In the genomic region with DNA sequence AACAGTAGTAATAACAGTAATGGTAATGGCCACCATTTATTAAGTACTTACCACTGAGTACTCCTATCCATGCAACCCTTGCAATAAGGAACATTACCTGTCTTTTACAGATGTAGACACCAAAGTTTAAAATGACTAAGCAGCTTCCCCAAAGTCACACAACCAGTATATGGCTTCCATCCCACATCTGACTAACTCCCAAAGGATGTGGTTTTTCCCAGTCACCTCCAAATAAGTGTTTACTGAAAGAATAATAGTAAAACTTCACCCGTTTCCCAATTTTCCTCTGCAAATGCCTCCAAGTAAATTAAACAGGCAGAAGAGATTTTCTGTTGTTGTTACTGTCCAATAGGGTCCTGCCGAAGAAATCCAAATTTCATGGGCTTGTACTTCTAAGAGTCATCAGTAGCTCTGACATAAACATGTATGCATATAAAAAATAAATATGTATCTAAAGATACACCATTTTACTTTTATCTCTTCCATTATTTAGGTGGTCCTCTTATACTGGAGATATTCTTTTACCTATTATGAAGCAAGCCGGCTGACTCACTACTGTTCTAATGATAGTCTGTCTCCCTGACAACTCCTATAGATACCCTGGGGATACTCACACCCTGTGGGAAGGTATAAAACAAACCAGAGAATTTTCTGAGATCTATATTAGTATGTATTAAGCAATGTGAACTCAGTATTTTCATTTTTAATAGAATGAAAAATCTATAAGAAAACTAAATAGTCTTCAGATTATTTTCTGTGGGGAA, we compare ENCODE assay signal across 16 cellular contexts.
DNase-seq lines count a peak whose midpoint lies in the region; ATAC-seq, FAIRE-seq and TF ChIP-seq lines count a peak whose summit lies in the region.
"Had no signal": no experiment of that assay in that cellular context is flagged by ENCODE, and none has a peak within 500 bp of the region (broad histone marks: within the 10 kb centered on the region; RNA-seq: fewer than 3 reads in every experiment).

No MANE protein-coding gene starts in this region.

- H3K18ac ChIP-seq in IMR-90 (ENCODE audit: low read depth, low read length): peak overlapping the region; percentile 31; the same call in 1 of the 2 replicates

- TF ChIP-seq EP300 in stomach (IDR thresholded peaks at IDR 0.05): no peak

- no peak overlapping the region for H3K56ac ChIP-seq in IMR-90 (ENCODE audit: extremely low read depth, insufficient read depth, low read length)

- H2BK15ac ChIP-seq in IMR-90 (ENCODE audit: low read depth, low read length): peak overlapping the region; percentile 94; the same call in 2 of the 3 replicates

- H3K27ac ChIP-seq in IMR-90 (ENCODE audit: insufficient read depth, low read length): no peak overlapping the region
- H3K27ac ChIP-seq in keratinocyte (ENCODE audit: control insufficient read depth, insufficient read depth, low read length): peak overlapping the region; percentile 80
- no peak overlapping the region for H3K27ac ChIP-seq in stomach
- H3K27ac ChIP-seq in Karpas-422 (ENCODE audit: low read length): no peak overlapping the region
- H3K27ac ChIP-seq: esophagus squamous epithelium, vagina had no signal

- CTCF ChIA-PET in IMR-90 (lab: Yijun Ruan, JAX): no interaction called here

- POLR2A ChIA-PET in IMR-90 (lab: Charles Lee; ENCODE audit: unreplicated experiment): no interaction called here

- H2AK9ac ChIP-seq in IMR-90 (replicated peaks; ENCODE audit: low read depth, low read length, poor library complexity): no peak overlapping the region

- H3K36me3 ChIP-seq in IMR-90 (ENCODE audit: control insufficient read depth, insufficient read depth, low read length): no peaks in the 10 kb centered on the region
- no peaks in the 10 kb centered on the region for H3K36me3 ChIP-seq in keratinocyte (ENCODE audit: control insufficient read depth in 2 of 2, extremely low read depth in 1 of 2, insufficient read depth in 2 of 2, low read length in 2 of 2)
- no peaks in the 10 kb centered on the region for H3K36me3 ChIP-seq in stomach
- no peaks in the 10 kb centered on the region for H3K36me3 ChIP-seq in Karpas-422 (ENCODE audit: insufficient read depth, low read length)
- H3K36me3 ChIP-seq: esophagus squamous epithelium, vagina had no signal

- WGBS in IMR-90 (ENCODE audit: extremely low coverage in 2 of 2, insufficient read length in 1 of 2), 2 experiments: no CpG with 5 or more reads among the region's 3 CpGs
- WGBS in stomach, 5 donors: 76 to 84% (median 80%) methylated on average over 3 of the region's 3 CpGs

- peak overlapping the region; percentile 89 for H2BK120ac ChIP-seq in IMR-90 (ENCODE audit: low read depth, low read length)

- H3K9ac ChIP-seq in IMR-90 (ENCODE audit: low read depth, low read length) (no peak overlapping the region), keratinocyte (ENCODE audit: control insufficient read depth, extremely low read depth, insufficient read depth, low read length) (no peak overlapping the region), Karpas-422 (ENCODE audit: low read length) (no peak overlapping the region)

- no peak for TF ChIP-seq POLR2A in IMR-90 (IDR thresholded peaks at IDR 0.05; ENCODE audit: low read depth, low read length)
- TF ChIP-seq POLR2A in stomach (IDR thresholded peaks at IDR 0.05): no peak

- H3K79me2 ChIP-seq in keratinocyte (ENCODE audit: control insufficient read depth, insufficient read depth, low read length): no peaks in the 10 kb centered on the region
- H3K79me2 ChIP-seq in Karpas-422 (ENCODE audit: low read length): no peaks in the 10 kb centered on the region

- peak overlapping the region; percentile 10 to 53; a peak in 1 of 4 replicates for H4K8ac ChIP-seq in IMR-90 (ENCODE audit: low read depth in 2 of 2, low read length in 2 of 2)

- no TSS peak for BruUV-seq in IMR-90 (replicated peaks; lab: Mats Ljungman, UMichigan)

- TF ChIP-seq CTCF in IMR-90 (conservative IDR thresholded peaks at IDR 0.05; ENCODE audit: low read depth, low read length): no peak
- TF ChIP-seq CTCF in astrocyte of the spinal cord (IDR thresholded peaks at IDR 0.05; ENCODE audit: low read depth, low read length): no peak
- TF ChIP-seq CTCF in keratinocyte (optimal IDR thresholded peaks at IDR 0.05 in 1 of 3, IDR thresholded peaks at IDR 0.05 in 1 of 3, conservative IDR thresholded peaks at IDR 0.05 in 1 of 3; ENCODE audit: extremely low read depth in 1 of 3, insufficient read depth in 2 of 3, low read length in 3 of 3): no peak
- no peak for TF ChIP-seq CTCF in stomach (IDR thresholded peaks at IDR 0.05)

- H4K5ac ChIP-seq in IMR-90 (ENCODE audit: low read depth, low read length): no peak overlapping the region

- H3K9me1 ChIP-seq in IMR-90 (ENCODE audit: insufficient read depth, low read length) (peaks cover 9% of the 10 kb centered on the region; the same call in 1 of the 2 replicates), keratinocyte (ENCODE audit: control insufficient read depth, extremely low read depth, insufficient read depth, low read length) (no peaks in the 10 kb centered on the region)

- peaks cover 2% of the 10 kb centered on the region; the same call in 1 of the 2 replicates for H3K9me2 ChIP-seq in Karpas-422 (replicated peaks; ENCODE audit: insufficient read depth, low read length)

- no peak overlapping the region; the same call in 1 of the 2 replicates for H3K14ac ChIP-seq in IMR-90 (replicated peaks; ENCODE audit: low read depth, low read length)

- no peak for TF ChIP-seq RAD21 in IMR-90 (IDR thresholded peaks at IDR 0.05; ENCODE audit: low read length)

- no peaks in the 10 kb centered on the region for H3K27me3 ChIP-seq in IMR-90 (ENCODE audit: control insufficient read depth, insufficient read depth, low read length)
- H3K27me3 ChIP-seq in keratinocyte (ENCODE audit: control insufficient read depth, extremely low read depth, insufficient read depth, low read length): no peaks in the 10 kb centered on the region
- H3K27me3 ChIP-seq in stomach: no peaks in the 10 kb centered on the region
- no peaks in the 10 kb centered on the region for H3K27me3 ChIP-seq in Karpas-422 (ENCODE audit: low read length)
- H3K27me3 ChIP-seq: esophagus squamous epithelium, vagina had no signal

- 0 out of 2 replicates have a peak overlapping the region, but pooled peaks have one; percentile 61 for H4K91ac ChIP-seq in IMR-90 (ENCODE audit: insufficient read depth, low read depth, low read length)

- H3K4ac ChIP-seq in IMR-90 (ENCODE audit: low read depth, low read length): peak overlapping the region; percentile 63

- no peak overlapping the region for H3K4me3 ChIP-seq in IMR-90 (ENCODE audit: insufficient read depth, low read depth, low read length)
- H3K4me3 ChIP-seq in astrocyte of the spinal cord (ENCODE audit: low read depth, low read length): no peak overlapping the region
- peak overlapping the region in 1 of 3 experiments; percentile 44 for H3K4me3 ChIP-seq in keratinocyte (ENCODE audit: control insufficient read depth in 2 of 3, extremely low read depth in 1 of 3, insufficient read depth in 2 of 3, low read depth in 1 of 3, low read length in 3 of 3)
- H3K4me3 ChIP-seq in stomach: no peak overlapping the region
- H3K4me3 ChIP-seq in Karpas-422 (ENCODE audit: low read length): no peak overlapping the region
- H3K4me3 ChIP-seq: esophagus squamous epithelium, vagina had no signal

- dilution Hi-C loops in IMR-90 (cut with HindIII; ENCODE audit: low sequenced_read_pairs, unreplicated experiment) (no loop called here), keratinocyte (cut with MboI; ENCODE audit: extremely low pct_ligation_motif_present, low sequenced_read_pairs) (no loop called here)

- no peak overlapping the region for H2AFZ ChIP-seq in IMR-90 (replicated peaks; ENCODE audit: low read length, poor library complexity)
- no peak overlapping the region for H2AFZ ChIP-seq in keratinocyte (ENCODE audit: control insufficient read depth, low read length)
- H2AFZ ChIP-seq in Karpas-422 (ENCODE audit: low read length): no peak overlapping the region

- H3K4me2 ChIP-seq in IMR-90 (ENCODE audit: low read depth, low read length) (peak overlapping the region; percentile 26; the same call in 1 of the 2 replicates), keratinocyte (ENCODE audit: control insufficient read depth, extremely low read depth, insufficient read depth, low read depth, low read length) (peak overlapping the region; percentile 63), Karpas-422 (ENCODE audit: low read depth, low read length, poor library complexity, severe bottlenecking) (no peak overlapping the region)

- peak overlapping the region; percentile 98 for H2BK20ac ChIP-seq in IMR-90 (ENCODE audit: low read depth, low read length)

- no peaks in the 10 kb centered on the region for H3K79me1 ChIP-seq in IMR-90 (ENCODE audit: low read depth in 1 of 2, low read length in 2 of 2)

- DNase-seq in AG08395 (ENCODE audit: low spot score) (peak; percentile 71), IMR-90 (peak; percentile 88), astrocyte of the spinal cord (ENCODE audit: low read depth, low spot score) (peak; percentile 78), keratinocyte (ENCODE audit: low read depth, low spot score) (peak; percentile 17), stomach (no peak), Karpas-422 (no peak), SKM-1 treated with dmso at 0.1 percent for 144 hours (lab: John Stamatoyannopoulos, UW; ENCODE audit: unreplicated experiment) (no peak)
- DNase-seq: activated CD8-positive, alpha-beta T cell treated with anti-CD3 and anti-CD28 coated beads, Interleukin-2, amount 10 ng/mL, durations not matched to agents 7 days and 5 days; activated effector memory CD4-positive, alpha-beta T cell treated with anti-CD3 and anti-CD28 coated beads, Interleukin-2, amount 50 U/mL, for 16 hours; central memory CD4-positive, alpha-beta T cell; DMS79 treated with DMSO at 0.1 percent for 48 hours; esophagus squamous epithelium; NCI-H524; RPMI8226 had no signal

- peak overlapping the region; percentile 60 for H2BK5ac ChIP-seq in IMR-90 (ENCODE audit: low read depth, low read length, poor library complexity, severe bottlenecking)

- peak overlapping the region; percentile 68; the same call in 1 of the 2 replicates for H2AK5ac ChIP-seq in IMR-90 (ENCODE audit: low read depth, low read length)

- in situ Hi-C loops in IMR-90 (cut with MboI; ENCODE audit: low sequenced_read_pairs) (no loop called here), astrocyte of the spinal cord (cut with HindIII; ENCODE audit: low sequenced_read_pairs) (no loop called here)

- ATAC-seq in IMR-90 (ENCODE audit: low read depth): peak; percentile 57
- ATAC-seq in HG03045 (IDR thresholded peaks at IDR 0.05; ENCODE audit: unreplicated experiment): no peak
- ATAC-seq: activated CD8-positive, alpha-beta T cell treated with anti-CD3 and anti-CD28 coated beads, Interleukin-2, amount 10 ng/mL, durations not matched to agents 7 days and 5 days had no signal

- intact Hi-C loops in IMR-90 (cut with micrococcal nuclease): no loop called here
- intact Hi-C loops in stomach (cut with DNase I; ENCODE audit: low total_unique reads): no loop called here

- H4K20me1 ChIP-seq in IMR-90 (ENCODE audit: insufficient read depth, low read length) (no peaks in the 10 kb centered on the region), keratinocyte (ENCODE audit: control insufficient read depth, extremely low read depth, insufficient read depth, low read length) (no peaks in the 10 kb centered on the region), Karpas-422 (ENCODE audit: insufficient read depth, low read depth, low read length) (no peaks in the 10 kb centered on the region)

- peak; percentile 65 for FAIRE-seq in keratinocyte (lab: Jason Lieb, UNC)

- H3K23ac ChIP-seq in IMR-90 (ENCODE audit: low read depth, low read length): no peak overlapping the region

- H3K4me1 ChIP-seq in IMR-90 (ENCODE audit: control insufficient read depth, insufficient read depth, low read length) (peaks cover 8% of the 10 kb centered on the region), keratinocyte (ENCODE audit: control insufficient read depth, extremely low read depth, insufficient read depth, low read length) (peaks cover 23% of the 10 kb centered on the region), stomach (no peaks in the 10 kb centered on the region), Karpas-422 (ENCODE audit: low read length) (no peaks in the 10 kb centered on the region)
- H3K4me1 ChIP-seq: vagina had no signal

- no peaks in the 10 kb centered on the region for H3K9me3 ChIP-seq in IMR-90 (ENCODE audit: control insufficient read depth, insufficient read depth, low read length)
- no peaks in the 10 kb centered on the region for H3K9me3 ChIP-seq in keratinocyte (ENCODE audit: control insufficient read depth, low read depth, low read length)
- H3K9me3 ChIP-seq in stomach: no peaks in the 10 kb centered on the region
- H3K9me3 ChIP-seq in Karpas-422 (ENCODE audit: low read length): no peaks in the 10 kb centered on the region
- H3K9me3 ChIP-seq: esophagus squamous epithelium, vagina had no signal

Comparison
In these comparisons a context has a peak if more than half of its experiments do, and no peak if none do; other contexts are left out.
1. DNase-seq: peak in AG08395 (single experiment), IMR-90 (single experiment), astrocyte of the spinal cord (single experiment) and keratinocyte (single experiment); none in stomach (single experiment), Karpas-422 (single experiment) and SKM-1 treated with dmso at 0.1 percent for 144 hours (single experiment).